In the genomic region with DNA sequence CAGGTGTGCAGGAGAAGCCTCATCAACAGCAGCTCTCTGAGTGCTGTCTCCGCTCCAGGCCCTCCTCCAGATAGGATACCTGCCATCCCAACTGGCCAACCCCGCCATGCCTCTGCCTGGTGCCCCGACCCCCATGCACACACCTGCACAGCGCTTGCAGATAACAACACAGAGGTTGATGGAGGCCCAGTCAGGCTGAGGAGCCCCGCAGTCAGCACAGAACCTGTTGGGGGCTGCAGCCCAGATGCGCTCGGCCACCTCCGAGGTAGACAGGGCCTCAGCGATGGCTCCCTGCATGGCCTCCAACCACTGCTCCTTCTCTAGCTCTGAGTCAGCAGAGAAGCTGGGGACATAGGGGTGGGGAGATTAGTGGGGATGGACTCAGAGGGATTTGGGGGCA, we compare ENCODE assay signal across 1 cellular context.
TF ChIP-seq lines count a peak whose summit lies in the region.

No MANE protein-coding gene starts in this region.

TF ChIP-seq in H1, 55 proteins besides CTCF, POLR2A, EP300 and RAD21:
- TF ChIP-seq POLR2AphosphoS5 (IDR thresholded peaks at IDR 0.05; ENCODE audit: low read depth, low read length) (no peak), E2F6 (IDR thresholded peaks at IDR 0.05) (no peak), SIN3A (conservative IDR thresholded peaks at IDR 0.05 in 1 of 2, IDR thresholded peaks at IDR 0.05 in 1 of 2; ENCODE audit: low read depth in 1 of 2, low read length in 2 of 2) (no peak), TAF1 (IDR thresholded peaks at IDR 0.05; ENCODE audit: low read depth, low read length) (no peak), KDM5A (IDR thresholded peaks at IDR 0.05; ENCODE audit: low read length) (no peak), PHF8 (conservative IDR thresholded peaks at IDR 0.05; ENCODE audit: low read depth, low read length) (no peak), NANOG (IDR thresholded peaks at IDR 0.05; ENCODE audit: insufficient read depth, low read depth, low read length, poor library complexity, severe bottlenecking) (no peak), GTF2F1 (IDR thresholded peaks at IDR 0.05; ENCODE audit: borderline replicate concordance, low read depth, low read length) (no peak), SUZ12 (IDR thresholded peaks at IDR 0.05; ENCODE audit: low read length) (no peak), JUND (IDR thresholded peaks at IDR 0.05; ENCODE audit: low read length) (no peak), EGR1 (IDR thresholded peaks at IDR 0.05; ENCODE audit: borderline replicate concordance, low read depth, low read length) (no peak), SIX5 (IDR thresholded peaks at IDR 0.05; ENCODE audit: low read depth, low read length) (no peak), BRCA1 (IDR thresholded peaks at IDR 0.05; ENCODE audit: low read depth, low read length) (no peak), CHD7 (IDR thresholded peaks at IDR 0.05; ENCODE audit: insufficient replicate concordance, low read length) (no peak), TCF12 (IDR thresholded peaks at IDR 0.05; ENCODE audit: low read depth, low read length) (no peak), GABPA (IDR thresholded peaks at IDR 0.05; ENCODE audit: borderline replicate concordance, insufficient read depth, low read length) (no peak), CHD1 (IDR thresholded peaks at IDR 0.05; ENCODE audit: low read depth, low read length) (no peak), HDAC2 (IDR thresholded peaks at IDR 0.05; ENCODE audit: borderline replicate concordance in 1 of 2, low read depth in 2 of 2, low read length in 2 of 2) (no peak), BACH1 (IDR thresholded peaks at IDR 0.05; ENCODE audit: low read length) (no peak)
